In the genomic region with DNA sequence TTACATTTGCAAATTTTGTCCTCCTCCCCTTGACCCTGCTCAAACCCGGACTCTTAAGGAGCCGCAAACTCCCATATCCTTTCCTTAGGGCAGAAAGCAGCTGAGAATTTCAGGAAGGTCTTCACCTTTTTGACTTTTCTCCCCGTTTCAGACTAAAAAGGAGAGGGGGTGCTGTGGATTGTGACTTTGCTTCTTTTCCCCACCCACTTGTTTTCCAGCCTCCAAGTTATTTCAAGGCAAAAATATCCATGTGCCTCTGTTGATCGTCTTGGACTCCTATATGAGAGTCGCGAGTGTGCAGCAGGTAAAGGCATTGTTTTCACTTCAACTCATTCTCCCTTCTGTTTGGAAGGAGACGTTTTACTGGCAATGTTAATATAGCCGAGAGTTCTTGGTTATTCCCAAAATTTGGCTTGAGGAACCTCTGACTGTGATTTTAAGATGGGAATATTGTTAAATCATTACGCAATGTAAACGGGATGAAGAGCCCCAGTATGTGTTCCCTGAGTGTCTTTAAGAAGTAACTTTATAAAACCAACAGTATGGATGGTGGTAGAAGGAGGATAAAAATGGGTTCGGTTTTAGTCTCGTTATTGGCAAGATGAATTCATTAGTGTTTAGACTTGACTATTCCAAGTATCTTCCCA, we compare ENCODE assay signal across 9 cellular contexts. TPM values are rescaled to one million over a fixed set of nuclear protein-coding genes. Genes with fewer than 3 reads are reported as not detected.
A peak's percentile ranks its signal among the peaks of the same experiment; 100 is the strongest.
DNase-seq lines count a peak whose midpoint lies in the region; ATAC-seq and TF ChIP-seq lines count a peak whose summit lies in the region.
"Had no signal": no experiment of that assay in that cellular context is flagged by ENCODE, and none has a peak within 500 bp of the region (broad histone marks: within the 10 kb centered on the region; RNA-seq: fewer than 3 reads in every experiment).

No MANE protein-coding gene starts in this region.

- H3K9me3 ChIP-seq in cardiac muscle cell (ENCODE audit: low read depth) (no peaks in the 10 kb centered on the region), mucosa of descending colon (no peaks in the 10 kb centered on the region), vagina (no peaks in the 10 kb centered on the region)

- TF ChIP-seq CTCF in cardiac muscle cell (IDR thresholded peaks at IDR 0.05; ENCODE audit: low read depth, low read length) (no peak), coronary artery (IDR thresholded peaks at IDR 0.05) (no peak), mucosa of descending colon (IDR thresholded peaks at IDR 0.05) (no peak), vagina (IDR thresholded peaks at IDR 0.05) (no peak)

- intact Hi-C loops in cardiac septum (cut with DNase I) (no loop called here), mucosa of descending colon (cut with DNase I, micrococcal nuclease) (no loop called here), vagina (cut with DNase I) (no loop called here)

- H3K4me1 ChIP-seq in cardiac muscle cell (ENCODE audit: low read depth) (peaks cover 17% of the 10 kb centered on the region), mucosa of descending colon (ENCODE audit: low read depth) (no peaks in the 10 kb centered on the region), vagina (peaks cover 29% of the 10 kb centered on the region)

- H3K4me3 ChIP-seq in cardiac muscle cell (peak overlapping the region; percentile 65), coronary artery (peak overlapping the region; percentile 88), mucosa of descending colon (peak overlapping the region; percentile 14), vagina (peak overlapping the region; percentile 76 to 82)

- no peak for TF ChIP-seq POLR2A in vagina (IDR thresholded peaks at IDR 0.05)

- peak overlapping the region; percentile 75 for H3K27ac ChIP-seq in cardiac muscle cell
- peak overlapping the region; percentile 93 to 95 for H3K27ac ChIP-seq in coronary artery
- peak overlapping the region; percentile 96 for H3K27ac ChIP-seq in vagina

- no peak for DNase-seq in cardiac muscle cell (ENCODE audit: low read depth in 1 of 2, low spot score in 1 of 2)
- no peak for DNase-seq in cardiac septum (ENCODE audit: low spot score)
- no peak for DNase-seq in coronary artery (ENCODE audit: low spot score)
- DNase-seq in mucosa of descending colon = no peak
- DNase-seq in vagina (ENCODE audit: extremely low spot score in 2 of 2) = no peak
- DNase-seq in dermis blood vessel endothelial cell = no peak
- DNase-seq: NCI-H2107 had no signal

- ATAC-seq in mucosa of descending colon (no peak), HG02981 (IDR thresholded peaks at IDR 0.05; ENCODE audit: unreplicated experiment) (no peak), esophagus mucosa (no peak)

- H3K27me3 ChIP-seq in cardiac muscle cell (peaks cover 19% of the 10 kb centered on the region), vagina (no peaks in the 10 kb centered on the region)

- H3K36me3 ChIP-seq in cardiac muscle cell (no peaks in the 10 kb centered on the region), mucosa of descending colon (ENCODE audit: low read depth) (no peaks in the 10 kb centered on the region), vagina (no peaks in the 10 kb centered on the region)

RNA-seq across cellular contexts. Expression of gene LRRK2, which starts 0.7 kb away (rescaled TPM):
- total RNA-seq in cardiac muscle cell = 7.9 and 9.3 TPM in 2 replicates
- 5.7 and 6.4 TPM in 2 replicates for polyA plus RNA-seq in cardiac muscle cell
- total RNA-seq in cardiac septum = 7.1 TPM
- 10 to 100 TPM in 1 of 3 donors, 1 to 10 TPM in 2; 1.6 to 15.7 (median 3.3) TPM for total RNA-seq in mucosa of descending colon
- total RNA-seq in vagina = 37.1 TPM
- 0.51 and 0.65 TPM in 2 replicates for total RNA-seq in dermis blood vessel endothelial cell
- total RNA-seq in esophagus mucosa = 14.6 TPM

Comparison
In these comparisons a context has a peak if more than half of its experiments do, and no peak if none do; other contexts are left out.
1. H3K4me3 ChIP-seq: peak in every context shown above with its lines; median percentile 88 in coronary artery; 79 in vagina; 65 in cardiac muscle cell; 14 in mucosa of descending colon.